ENCODE assay signal across 1 cellular context in the genomic region with DNA sequence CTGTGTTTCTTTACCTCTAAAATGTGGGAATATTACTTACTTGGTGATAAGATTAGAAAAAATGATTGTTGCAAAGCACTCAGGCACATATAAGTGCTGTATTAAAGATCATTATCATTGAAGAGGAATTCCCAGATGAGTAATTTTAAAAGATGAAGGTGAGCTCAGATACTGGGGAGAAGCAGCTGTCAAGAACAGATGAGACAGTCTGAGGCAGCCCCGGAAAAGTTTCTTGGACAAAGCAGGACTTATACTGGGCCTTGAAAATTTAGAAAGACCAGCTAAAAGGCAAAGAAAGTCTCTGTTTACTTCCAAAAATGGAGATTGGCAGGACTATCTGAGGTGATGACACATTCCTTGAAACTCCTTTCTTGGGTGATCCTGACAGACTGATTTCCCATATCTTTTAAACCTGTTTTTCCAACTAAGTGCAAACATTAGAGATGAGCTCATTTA.
TF ChIP-seq lines count a peak whose summit lies in the region.

No MANE protein-coding gene starts in this region.

TF ChIP-seq in A549, 52 proteins besides CTCF, POLR2A, EP300 and RAD21 (continued from another document):
- TF ChIP-seq TFCP2L1 (CRISPR knock-in tag; IDR thresholded peaks at IDR 0.05) = no peak
- no peak for TF ChIP-seq ZFP36 (IDR thresholded peaks at IDR 0.05; ENCODE audit: borderline replicate concordance, partially characterized antibody)
